ENCODE assay signal across 35 cellular contexts in the genomic region with DNA sequence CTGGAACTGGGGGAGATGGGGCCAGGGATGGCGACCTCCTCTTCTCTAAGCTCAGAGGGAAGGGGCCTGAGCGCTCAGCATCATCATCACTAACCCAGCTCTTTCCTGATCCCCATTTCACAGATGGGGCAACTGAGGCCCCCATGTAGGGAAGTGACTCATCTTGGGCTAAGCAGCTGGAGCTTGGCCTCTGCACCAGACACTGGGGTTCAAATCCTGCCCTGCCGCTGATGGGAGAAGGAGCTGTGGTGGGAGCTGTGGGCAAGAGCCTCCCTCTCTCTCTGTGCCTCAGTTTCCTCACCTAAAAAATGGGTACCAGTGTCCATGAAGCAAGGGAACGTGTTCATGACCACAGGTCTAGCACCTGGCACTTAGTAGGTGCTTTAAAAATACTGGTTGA. TPM values are rescaled to one million over a fixed set of nuclear protein-coding genes. Genes with fewer than 3 reads are reported as not detected.
"Had no signal": no experiment of that assay in that cellular context is flagged by ENCODE, and none has a peak within 500 bp of the region (broad histone marks: within the 10 kb centered on the region; RNA-seq: fewer than 3 reads in every experiment).

No MANE protein-coding gene starts in this region.

- H3K4me1 ChIP-seq: adrenal gland had no signal

- FAIRE-seq: colon, endometrium had no signal

- H3K9me3 ChIP-seq: adrenal gland, body of pancreas, esophagus squamous epithelium, gastroesophageal sphincter, heart right ventricle had no signal

- H3K36me3 ChIP-seq: adrenal gland, esophagus squamous epithelium, gastroesophageal sphincter, heart right ventricle, WERI-Rb-1 had no signal

- H3K9me3 Mint-ChIP-seq: activated B cell treated with CpG ODN at 0.5 μM for 24 hours; activated CD8-positive, alpha-beta T cell treated with anti-CD3 and anti-CD28 coated beads for 36 hours; activated naive CD4-positive, alpha-beta T cell treated with anti-CD3 and anti-CD28 coated beads for 36 hours; activated naive CD4-positive, alpha-beta T cell treated with anti-CD3 and anti-CD28 coated beads, Interleukin-2, amount 50 U/mL, for 24 hours; activated naive CD8-positive, alpha-beta T cell treated with anti-CD3 and anti-CD28 coated beads for 36 hours; activated naive CD8-positive, alpha-beta T cell treated with anti-CD3 and anti-CD28 coated beads, Interleukin-2, amount 50 U/mL, for 24 hours; activated T-helper 1 cell treated with anti-CD3 and anti-CD28 coated beads, Interleukin-12 subunit alpha, Interleukin-12 subunit beta, Interleukin-2, Interleukin-4 antibody, amounts not matched to agents 30 ng/mL and 10 ng/mL and 1 ng/mL, durations not matched to agents 14 hours and 24 hours and 36 hours; activated T-helper 2 cell treated with anti-CD3 and anti-CD28 coated beads, Interferon-gamma antibody, Interleukin-2, Interleukin-4, amounts not matched to agents 10 μg/mL and 5 μg/mL and 100 μg/mL, durations not matched to agents 14 hours and 24 hours and 36 hours; effector memory CD8-positive, alpha-beta T cell; T-helper 1 cell treated with Interleukin-12 subunit alpha and Interleukin-12 subunit beta and Interleukin-4 antibody, amounts not matched to agents 30 μg/mL and 1 μg/mL, for 36 hours had no signal

- ATAC-seq: activated CD4-positive, CD25-positive, alpha-beta regulatory T cell treated with anti-CD3 and anti-CD28 coated beads, Interleukin-2, amount 50 U/mL, for 24 hours; activated CD8-positive, alpha-beta T cell treated with anti-CD3 and anti-CD28 coated beads for 36 hours; activated naive CD8-positive, alpha-beta T cell treated with anti-CD3 and anti-CD28 coated beads, Interleukin-2, amount 50 U/mL, for 24 hours; body of pancreas; effector memory CD8-positive, alpha-beta T cell; gastroesophageal sphincter; heart right ventricle had no signal

- H3K27me3 ChIP-seq: adrenal gland, body of pancreas had no signal

- H3K36me3 Mint-ChIP-seq: activated naive CD4-positive, alpha-beta T cell treated with anti-CD3 and anti-CD28 coated beads, Interleukin-2, amount 50 U/mL, for 24 hours; activated naive CD8-positive, alpha-beta T cell treated with anti-CD3 and anti-CD28 coated beads for 36 hours had no signal

- H3K4me3 ChIP-seq: adrenal gland, body of pancreas, esophagus squamous epithelium, gastroesophageal sphincter, heart right ventricle had no signal

- H3K27ac ChIP-seq: adrenal gland, body of pancreas, epithelial cell of prostate, esophagus squamous epithelium, gastroesophageal sphincter, heart right ventricle, WERI-Rb-1 had no signal

- DNase-seq: activated B cell treated with CpG ODN at 0.5 μM for 24 hours; activated CD4-positive, alpha-beta T cell treated with anti-CD3 and anti-CD28 coated beads for 48 hours; activated CD4-positive, alpha-beta T cell treated with anti-CD3 and anti-CD28 coated beads, Interleukin-2, amount 50 U/mL, for 1 hour; activated CD4-positive, alpha-beta T cell treated with anti-CD3 and anti-CD28 coated beads, Interleukin-2, amount 50 U/mL, for 48 hours; activated CD8-positive, alpha-beta memory T cell treated with anti-CD3 and anti-CD28 coated beads for 24 hours; activated CD8-positive, alpha-beta T cell treated with anti-CD3 and anti-CD28 coated beads for 36 hours; activated effector memory CD4-positive, alpha-beta T cell treated with anti-CD3 and anti-CD28 coated beads, Interleukin-2, amount 50 U/mL, for 16 hours; activated naive CD4-positive, alpha-beta T cell treated with anti-CD3 and anti-CD28 coated beads for 36 hours; activated naive CD8-positive, alpha-beta T cell treated with anti-CD3 and anti-CD28 coated beads for 36 hours; activated naive CD8-positive, alpha-beta T cell treated with anti-CD3 and anti-CD28 coated beads, Interleukin-2, amount 50 U/mL, for 24 hours; activated T-cell treated with anti-CD3 and anti-CD28 coated beads, Interleukin-2, amount 50 U/mL, for 48 hours; adrenal gland; amygdala; aorta; body of pancreas; caudate nucleus; cortex of kidney; dermis blood vessel endothelial cell; effector CD4-positive, alpha-beta T cell; effector memory CD8-positive, alpha-beta T cell; esophagus squamous epithelium; foreskin melanocyte; heart right ventricle; T-helper 9 cell; WERI-Rb-1 had no signal

- H3K4me3 Mint-ChIP-seq: activated B cell treated with CpG ODN at 0.5 μM for 24 hours; activated CD8-positive, alpha-beta T cell treated with anti-CD3 and anti-CD28 coated beads for 36 hours; activated naive CD4-positive, alpha-beta T cell treated with anti-CD3 and anti-CD28 coated beads for 36 hours; activated naive CD4-positive, alpha-beta T cell treated with anti-CD3 and anti-CD28 coated beads, Interleukin-2, amount 50 U/mL, for 24 hours; activated naive CD8-positive, alpha-beta T cell treated with anti-CD3 and anti-CD28 coated beads for 36 hours; activated naive CD8-positive, alpha-beta T cell treated with anti-CD3 and anti-CD28 coated beads, Interleukin-2, amount 50 U/mL, for 24 hours; activated T-helper 1 cell treated with anti-CD3 and anti-CD28 coated beads, Interleukin-12 subunit alpha, Interleukin-12 subunit beta, Interleukin-2, Interleukin-4 antibody, amounts not matched to agents 30 ng/mL and 10 ng/mL and 1 ng/mL, durations not matched to agents 14 hours and 24 hours and 36 hours; effector memory CD8-positive, alpha-beta T cell; T-helper 1 cell treated with Interleukin-12 subunit alpha and Interleukin-12 subunit beta and Interleukin-4 antibody, amounts not matched to agents 30 μg/mL and 1 μg/mL, for 36 hours had no signal

RNA-seq across cellular contexts. Expression of gene TRPV4, which starts 2.6 kb away (rescaled TPM):
- total RNA-seq: activated B cell treated with CpG ODN at 0.5 μM for 24 hours; activated CD8-positive, alpha-beta T cell treated with anti-CD3 and anti-CD28 coated beads for 36 hours; activated naive CD4-positive, alpha-beta T cell treated with anti-CD3 and anti-CD28 coated beads for 36 hours; activated naive CD8-positive, alpha-beta T cell treated with anti-CD3 and anti-CD28 coated beads for 36 hours; activated T-helper 1 cell treated with anti-CD3 and anti-CD28 coated beads, Interleukin-12 subunit alpha, Interleukin-12 subunit beta, Interleukin-2, Interleukin-4 antibody, amounts not matched to agents 30 ng/mL and 10 ng/mL and 1 ng/mL, durations not matched to agents 14 hours and 24 hours and 36 hours; activated T-helper 2 cell treated with anti-CD3 and anti-CD28 coated beads, Interferon-gamma antibody, Interleukin-2, Interleukin-4, amounts not matched to agents 10 μg/mL and 5 μg/mL and 100 μg/mL, durations not matched to agents 14 hours and 24 hours and 36 hours; T-helper 2 cell treated with Interferon-gamma antibody and Interleukin-4, amounts not matched to agents 100 ng/mL and 5 ng/mL, for 36 hours had no signal
